38 cellular contexts compared by ENCODE assay signal in genomic region chr4:172815499-172816175, GRCh38.
"Had no signal": no experiment of that assay in that cellular context is flagged by ENCODE, and none has a peak within 500 bp of the region (broad histone marks: within the 10 kb centered on the region; RNA-seq: fewer than 3 reads in every experiment).

No MANE protein-coding gene starts in this region.

- FAIRE-seq: colon, frontal cortex, keratinocyte, TTC549 had no signal

- H3K4me2 ChIP-seq: smooth muscle cell had no signal

- ATAC-seq: activated CD4-positive, CD25-positive, alpha-beta regulatory T cell treated with anti-CD3 and anti-CD28 coated beads, Interleukin-2, amount 50 U/mL, for 24 hours; body of pancreas; left cardiac atrium; stimulated activated memory B cell treated with anti-CD40 and anti-IgM and Interleukin-4, amounts not matched to agents 10 μg/mL and 1 μg/mL and 100 μg/mL, for 72 hours had no signal

- H3K9me3 ChIP-seq: adrenal gland, body of pancreas, neutrophil, ovary, prostate gland, sigmoid colon, stomach, suprapubic skin, tibial artery had no signal

- H3K36me3 ChIP-seq: adrenal gland, neutrophil, ovary, prostate gland, sigmoid colon, stomach, suprapubic skin, tibial artery had no signal

- H3K27me3 ChIP-seq: adrenal gland, body of pancreas, ovary, sigmoid colon, stomach, suprapubic skin, tibial artery had no signal

- H3K27ac ChIP-seq: adrenal gland, body of pancreas, neutrophil, ovary, prostate gland, sigmoid colon, stomach, suprapubic skin, tibial artery, VCaP had no signal

- DNase-seq: activated CD4-positive, alpha-beta T cell treated with anti-CD3 and anti-CD28 coated beads for 48 hours; activated CD4-positive, alpha-beta T cell treated with anti-CD3 and anti-CD28 coated beads, Interleukin-2, amount 50 U/mL, for 48 hours; activated CD8-positive, alpha-beta memory T cell treated with anti-CD3 and anti-CD28 coated beads, Interleukin-2, amount 50 U/mL, for 4 hours; activated effector memory CD4-positive, alpha-beta T cell treated with anti-CD3 and anti-CD28 coated beads, Interleukin-2, amount 50 U/mL, for 16 hours; activated naive CD4-positive, alpha-beta T cell treated with anti-CD3 and anti-CD28 coated beads for 36 hours; activated naive CD8-positive, alpha-beta T cell treated with anti-CD3 and anti-CD28 coated beads for 36 hours; activated T-cell treated with anti-CD3 and anti-CD28 coated beads, Interleukin-2, amount 50 U/mL, for 1 hour; adrenal gland; aorta; body of pancreas; effector memory CD4-positive, alpha-beta T cell; glutamatergic neuron; hippocampal formation; left cardiac atrium; mesendoderm; naive B cell; nephron progenitor cell; ovary; retina; sigmoid colon; stimulated activated CD4-positive, alpha-beta T cell treated with anti-CD3 and anti-CD28 coated beads, Interleukin-1b, Interleukin-23, amount 100 ng/mL, for 48 hours; stimulated activated CD4-positive, alpha-beta T cell treated with anti-CD3 and anti-CD28 coated beads, Interleukin-4, amount 100 ng/mL, for 4 hours; stimulated activated CD8-positive, alpha-beta memory T cell treated with anti-CD3 and anti-CD28 coated beads, Interleukin-4, amount 100 ng/mL, for 48 hours; stomach; T-helper 9 cell; tibial artery had no signal

- H3K4me1 ChIP-seq: adrenal gland, prostate gland, sigmoid colon, suprapubic skin, tibial artery had no signal

- H3K4me3 ChIP-seq: adrenal gland, body of pancreas, lung, ovary, prostate gland, sigmoid colon, smooth muscle cell, stomach, suprapubic skin, tibial artery had no signal
